Comparison of ENCODE assay signal across 8 cellular contexts in genomic region chr2:218074031-218074430, GRCh38. TPM values are rescaled to one million over a fixed set of nuclear protein-coding genes. Genes with fewer than 3 reads are reported as not detected.
DNase-seq lines count a peak whose midpoint lies in the region; ATAC-seq, FAIRE-seq and TF ChIP-seq lines count a peak whose summit lies in the region.

No MANE protein-coding gene starts in this region.

- H3K4me1 ChIP-seq in pancreas = no peaks in the 10 kb centered on the region

- FAIRE-seq in pancreas (lab: Jason Lieb, UNC) = no peak

- no peaks in the 10 kb centered on the region for H3K9me3 ChIP-seq in pancreas

- no peaks in the 10 kb centered on the region for H3K27me3 ChIP-seq in pancreas

- TF ChIP-seq CTCF in GM12873 (IDR thresholded peaks at IDR 0.05; ENCODE audit: insufficient read depth, low read depth, low read length, missing control alignments) = peak; percentile 82
- TF ChIP-seq CTCF in pancreas (IDR thresholded peaks at IDR 0.05) = peak in 2 of 4 donors; percentile 31 to 34

- H3K27ac ChIP-seq in pancreas = no peak overlapping the region

- H3K4me3 ChIP-seq in pancreas = no peak overlapping the region

- 34 to 43% methylated on average over 7 of the region's 7 CpGs for WGBS in pancreas, 2 donors

- H3K36me3 ChIP-seq in pancreas = no peaks in the 10 kb centered on the region

- DNase-seq in 8988T = peak; percentile 43
- peak; percentile 27 to 35 for DNase-seq in NOMO-1 (lab: John Stamatoyannopoulos, UW; ENCODE audit: unreplicated experiment in 2 of 2)
- peak; percentile 74 for DNase-seq in ecto neural progenitor cell (ENCODE audit: low spot score)
- DNase-seq in pancreas = peak in 2 of 6 donors; percentile 37 to 44
- no peak for DNase-seq in NCI-H774 (lab: John Stamatoyannopoulos, UW)
- DNase-seq in pons (ENCODE audit: low spot score) = no peak

- intact Hi-C loops in pancreas (cut with DNase I) = no loop called here

- ATAC-seq in pancreas = peak in 3 of 4 donors; percentile 53 to 78 (median 71)
- no peak for ATAC-seq in GM21390 (IDR thresholded peaks at IDR 0.05; ENCODE audit: unreplicated experiment)

RNA-seq across cellular contexts. Expression of gene RUFY4, which starts 5.0 kb away (rescaled TPM):
- total RNA-seq in pancreas = under 1 TPM in 1 of 6 donors, not detected in 5; 0.31 TPM
- under 1 TPM in 1 of 2 donors, not detected in 1; 0.08 TPM for polyA plus RNA-seq in pancreas

RNA-seq across cellular contexts. Expression of gene CXCR2, which starts 51.8 kb away (rescaled TPM):
- total RNA-seq in pancreas = 1 to 10 TPM in 2 of 6 donors, under 1 TPM in 1, not detected in 3; 0.90 to 1.5 (median 1.1) TPM
- under 1 TPM; 0.07 to 0.11 TPM for polyA plus RNA-seq in pancreas

Comparison
In these comparisons a context has a peak if more than half of its experiments do, and no peak if none do; other contexts are left out.
1. DNase-seq: peak in 8988T (single experiment), NOMO-1 (2 of 2) and ecto neural progenitor cell (single experiment); none in NCI-H774 (single experiment) and pons (single experiment).